ENCODE assay signal across 23 cellular contexts in genomic region chr17:37764383-37764782, GRCh38. TPM values are rescaled to one million over a fixed set of nuclear protein-coding genes. Genes with fewer than 3 reads are reported as not detected.
DNase-seq lines count a peak whose midpoint lies in the region; ATAC-seq lines count a peak whose summit lies in the region.
"Had no signal": no experiment of that assay in that cellular context is flagged by ENCODE, and none has a peak within 500 bp of the region (broad histone marks: within the 10 kb centered on the region; RNA-seq: fewer than 3 reads in every experiment).

No MANE protein-coding gene starts in this region.

- POLR2A ChIA-PET in activated CD4-positive, alpha-beta T cell treated with anti-CD3 and anti-CD28 coated beads, Interleukin-2, amount 10 ng/mL, durations not matched to agents 7 days and 5 days (lab: Charles Lee) = no interaction called here

- peak overlapping the region; percentile 81 for H2AK5ac ChIP-seq in mesenchymal stem cell (ENCODE audit: low read length, severe bottlenecking)

- H3K4me1 ChIP-seq in BLaER1 (peaks cover 43% of the 10 kb centered on the region), mesenchymal stem cell (ENCODE audit: control insufficient read depth, insufficient read depth, low read depth, low read length) (peaks cover 2% of the 10 kb centered on the region)
- H3K4me1 ChIP-seq: BE2C had no signal

- peaks cover 4% of the 10 kb centered on the region for H3K36me3 Mint-ChIP-seq in activated CD4-positive, alpha-beta T cell treated with anti-CD3 and anti-CD28 coated beads, Interleukin-2, amount 10 ng/mL, durations not matched to agents 7 days and 5 days (ENCODE audit: low read depth)
- peaks cover 2% of the 10 kb centered on the region for H3K36me3 Mint-ChIP-seq in T-helper 17 cell (ENCODE audit: low read depth)
- H3K36me3 Mint-ChIP-seq: CD4-positive, alpha-beta memory T cell had no signal

- no peak overlapping the region for H3K9ac ChIP-seq in BLaER1
- H3K9ac ChIP-seq in mesenchymal stem cell (ENCODE audit: low read length) = no peak overlapping the region

- CTCF ChIA-PET in activated CD4-positive, alpha-beta T cell treated with anti-CD3 and anti-CD28 coated beads, Interleukin-2, amount 10 ng/mL, durations not matched to agents 7 days and 5 days (lab: Charles Lee) = interaction anchor here (1.4 kb wide), 1 partner anchor 28 kb away, joined by 7 read pairs; no protein-coding TSS in a partner anchor

- H2BK120ac ChIP-seq in mesenchymal stem cell (ENCODE audit: low read depth, low read length) = no peak overlapping the region

- no peak overlapping the region for H3K4ac ChIP-seq in mesenchymal stem cell (ENCODE audit: low read depth in 1 of 2, low read length in 2 of 2)

- H3K9me3 ChIP-seq in BLaER1 (peaks cover 3% of the 10 kb centered on the region; the same call in 1 of the 2 replicates), T-helper 17 cell (ENCODE audit: control insufficient read depth, low read length, poor library complexity, severe bottlenecking) (no peaks in the 10 kb centered on the region), mesenchymal stem cell (ENCODE audit: control insufficient read depth, low read length) (peaks cover 3% of the 10 kb centered on the region), MG63 (no peaks in the 10 kb centered on the region)
- H3K9me3 ChIP-seq: BE2C had no signal

- no peak overlapping the region for H3K27ac Mint-ChIP-seq in activated CD4-positive, alpha-beta T cell treated with anti-CD3 and anti-CD28 coated beads, Interleukin-2, amount 10 ng/mL, durations not matched to agents 7 days and 5 days
- peak overlapping the region; percentile 49 for H3K27ac Mint-ChIP-seq in T-helper 17 cell
- H3K27ac Mint-ChIP-seq: GM23338 had no signal

- H3K36me3 ChIP-seq in BLaER1 (no peaks in the 10 kb centered on the region), mesenchymal stem cell (ENCODE audit: control insufficient read depth in 1 of 2, insufficient read depth in 2 of 2, low read depth in 1 of 2, low read length in 2 of 2) (no peaks in the 10 kb centered on the region), MG63 (no peaks in the 10 kb centered on the region)
- H3K36me3 ChIP-seq: BE2C had no signal

- H2AFZ ChIP-seq in mesenchymal stem cell (ENCODE audit: low read depth, low read length) = no peak overlapping the region
- H2AFZ ChIP-seq: GM23338 had no signal

- H3K27me3 Mint-ChIP-seq in activated CD4-positive, alpha-beta T cell treated with anti-CD3 and anti-CD28 coated beads, Interleukin-2, amount 10 ng/mL, durations not matched to agents 7 days and 5 days = peaks cover 56% of the 10 kb centered on the region
- H3K27me3 Mint-ChIP-seq in T-helper 17 cell = peaks cover 60% of the 10 kb centered on the region

- no peak overlapping the region for H2BK12ac ChIP-seq in mesenchymal stem cell (ENCODE audit: low read length in 2 of 2)

- H2BK5ac ChIP-seq in mesenchymal stem cell (ENCODE audit: low read depth, low read length, poor library complexity, severe bottlenecking) = no peak overlapping the region

- no peaks in the 10 kb centered on the region for H4K20me1 ChIP-seq in BLaER1

- no peak overlapping the region for H3K23ac ChIP-seq in mesenchymal stem cell (ENCODE audit: low read length in 2 of 2)

- H3K79me1 ChIP-seq in mesenchymal stem cell (replicated peaks; ENCODE audit: low read length, poor library complexity, severe bottlenecking) = peaks cover 2% of the 10 kb centered on the region

- WGBS in mesenchymal stem cell = 62% methylated on average over 2 of the region's 3 CpGs

- H3K4me2 ChIP-seq in BLaER1 (peak overlapping the region; percentile 73), mesenchymal stem cell (ENCODE audit: low read length, poor library complexity, severe bottlenecking) (no peak overlapping the region)
- H3K4me2 ChIP-seq: GM23338 had no signal

- H3K4me3 ChIP-seq in BLaER1 (no peak overlapping the region), mesenchymal stem cell (ENCODE audit: insufficient read depth in 1 of 2, low read depth in 1 of 2, low read length in 2 of 2) (no peak overlapping the region), MG63 (no peak overlapping the region)
- H3K4me3 ChIP-seq: GM23338, K562 had no signal

- H3K27me3 ChIP-seq in BLaER1 (no peaks in the 10 kb centered on the region), mesenchymal stem cell (ENCODE audit: control insufficient read depth in 1 of 2, insufficient read depth in 1 of 2, low read length in 2 of 2) (peaks cover 0 to 86% of the 10 kb centered on the region in 2 experiments), MG63 (0 out of 2 replicates have a peak, but pooled peaks cover 2% of the 10 kb centered on the region)

- no peak overlapping the region for H3K18ac ChIP-seq in mesenchymal stem cell (ENCODE audit: low read depth in 1 of 2, low read length in 2 of 2)

- ATAC-seq in T-helper 17 cell (no peak), HG02981 (IDR thresholded peaks at IDR 0.05; ENCODE audit: unreplicated experiment) (no peak), HG03520 (IDR thresholded peaks at IDR 0.05; ENCODE audit: unreplicated experiment) (no peak)
- ATAC-seq: GM23338, K562, PC-3 had no signal

- H3K27ac ChIP-seq in BLaER1 (no peak overlapping the region), mesenchymal stem cell (ENCODE audit: low read length, poor library complexity, severe bottlenecking) (no peak overlapping the region)

- H3K9me3 Mint-ChIP-seq in activated CD4-positive, alpha-beta T cell treated with anti-CD3 and anti-CD28 coated beads, Interleukin-2, amount 10 ng/mL, durations not matched to agents 7 days and 5 days = peaks cover 2% of the 10 kb centered on the region

- H3K4me3 Mint-ChIP-seq in activated CD4-positive, alpha-beta T cell treated with anti-CD3 and anti-CD28 coated beads, Interleukin-2, amount 10 ng/mL, durations not matched to agents 7 days and 5 days = peak overlapping the region; percentile 25
- no peak overlapping the region for H3K4me3 Mint-ChIP-seq in T-helper 17 cell
- H3K4me3 Mint-ChIP-seq: GM23338 had no signal

- no peak overlapping the region for H4K8ac ChIP-seq in mesenchymal stem cell (ENCODE audit: low read length)

- no peak overlapping the region for H4K91ac ChIP-seq in mesenchymal stem cell (ENCODE audit: low read length)

- H3K4me1 Mint-ChIP-seq in activated CD4-positive, alpha-beta T cell treated with anti-CD3 and anti-CD28 coated beads, Interleukin-2, amount 10 ng/mL, durations not matched to agents 7 days and 5 days = peaks cover 43% of the 10 kb centered on the region
- peaks cover 19% of the 10 kb centered on the region for H3K4me1 Mint-ChIP-seq in T-helper 17 cell
- H3K4me1 Mint-ChIP-seq: GM23338 had no signal

- H3K14ac ChIP-seq in mesenchymal stem cell (ENCODE audit: low read length in 2 of 2) = no peak overlapping the region

- DNase-seq in activated CD4-positive, alpha-beta T cell treated with anti-CD3 and anti-CD28 coated beads, Interleukin-2, amount 10 ng/mL, durations not matched to agents 7 days and 5 days = no peak
- no peak for DNase-seq in activated CD4-positive, alpha-beta T cell treated with anti-CD3 and anti-CD28 coated beads, Interleukin-2, amount 50 U/mL, for 48 hours
- DNase-seq in T-helper 17 cell (no peak), mesenchymal stem cell (no peak), MG63 (no peak)
- DNase-seq: BE2C, GF-D8, HCEC 1CT, NCI-H1417, NCI-H187, NCI-H2107, NCI-H2227 treated with DMSO at 0.1 percent for 48 hours, NCI-H510A treated with DMSO at 0.1 percent for 48 hours, NCI-H774, PC-3, SHP77 treated with DMSO at 0.1 percent for 48 hours had no signal

- H2BK15ac ChIP-seq in mesenchymal stem cell (ENCODE audit: low read depth, poor library complexity, severe bottlenecking) = no peak overlapping the region

RNA-seq across cellular contexts. Expression of gene HNF1B, which starts 19.5 kb away (rescaled TPM):
- total RNA-seq in activated CD4-positive, alpha-beta T cell treated with anti-CD3 and anti-CD28 coated beads, Interleukin-2, amount 10 ng/mL, durations not matched to agents 7 days and 5 days = under 1 TPM in 1 of 2 experiments, not detected in 1; 0.08 TPM
- not detected for total RNA-seq in T-helper 17 cell
- polyA plus RNA-seq in mesenchymal stem cell (2013, experiment 1 of 2) = 0.03 TPM
- polyA plus RNA-seq in mesenchymal stem cell (2013, experiment 2 of 2) = 0.03 TPM
- not detected in 2 replicates for total RNA-seq in MG63 (2014; rRNA removed; shearing (Covaris generic); ENCODE audit: low replicate concordance)
- total RNA-seq: A172; CD4-positive, alpha-beta memory T cell; K562 had no signal
- polyA plus RNA-seq: CD4-positive, alpha-beta memory T cell; K562 had no signal
